14 cellular contexts compared by ENCODE assay signal in genomic region chr14:65303902-65304222, GRCh38.
DNase-seq lines count a peak whose midpoint lies in the region; ATAC-seq, FAIRE-seq and TF ChIP-seq lines count a peak whose summit lies in the region.
"Had no signal": no experiment of that assay in that cellular context is flagged by ENCODE, and none has a peak within 500 bp of the region (broad histone marks: within the 10 kb centered on the region; RNA-seq: fewer than 3 reads in every experiment).

No MANE protein-coding gene starts in this region.

- H3K9me3 ChIP-seq in BLaER1 (no peaks in the 10 kb centered on the region), RWPE2 (ENCODE audit: severe bottlenecking) (no peaks in the 10 kb centered on the region), kidney (ENCODE audit: control insufficient read depth in 1 of 2, low read length in 2 of 2) (no peaks in the 10 kb centered on the region)
- H3K9me3 ChIP-seq: sigmoid colon, testis had no signal

- TF ChIP-seq CTCF in GM06990 (IDR thresholded peaks at IDR 0.05; ENCODE audit: insufficient read depth, low read length, poor library complexity, severe bottlenecking) (no peak), RWPE2 (IDR thresholded peaks at IDR 0.05; ENCODE audit: poor library complexity, severe bottlenecking) (no peak), foreskin keratinocyte (conservative IDR thresholded peaks at IDR 0.05) (no peak), kidney (IDR thresholded peaks at IDR 0.05; ENCODE audit: borderline replicate concordance, extremely low read depth, insufficient read depth) (no peak)

- DNase-seq in GM06990 (ENCODE audit: extremely low read depth, insufficient read length) (peak; percentile 72), RWPE2 (ENCODE audit: low spot score) (no peak), foreskin keratinocyte (no peak), left cardiac atrium (no peak), 8988T (no peak), kidney (no peak)
- no peak for DNase-seq in stimulated activated CD4-positive, alpha-beta T cell treated with anti-CD3 and anti-CD28 coated beads, Interleukin-2, amount 100 ng/mL, for 48 hours
- DNase-seq: anterior cingulate cortex; CD4-positive, CD25-positive, alpha-beta regulatory T cell; NCI-H187 treated with DMSO at 0.1 percent for 48 hours; sigmoid colon; testis had no signal

- H3K27ac ChIP-seq in BLaER1 (0 out of 2 replicates have a peak overlapping the region, but pooled peaks have one; percentile 1), RWPE2 (ENCODE audit: poor library complexity, severe bottlenecking) (peak overlapping the region; percentile 69), foreskin keratinocyte (peak overlapping the region; percentile 78), kidney (ENCODE audit: low read depth in 2 of 2, low read length in 2 of 2) (no peak overlapping the region)
- H3K27ac ChIP-seq: sigmoid colon, testis had no signal

- H3K4me1 ChIP-seq in BLaER1 (0 out of 2 replicates have a peak, but pooled peaks cover 6% of the 10 kb centered on the region), RWPE2 (ENCODE audit: insufficient read depth, poor library complexity, severe bottlenecking) (peaks cover 20% of the 10 kb centered on the region), foreskin keratinocyte (peaks cover 13% of the 10 kb centered on the region), kidney (ENCODE audit: control insufficient read depth in 1 of 2, insufficient read depth in 1 of 2, low read depth in 1 of 2, low read length in 2 of 2) (no peaks in the 10 kb centered on the region)
- H3K4me1 ChIP-seq: sigmoid colon had no signal

- no peak overlapping the region for H3K4me3 ChIP-seq in BLaER1
- H3K4me3 ChIP-seq in GM06990 (replicated peaks; ENCODE audit: low read depth, low read length) = no peak overlapping the region; the same call in 1 of the 2 replicates
- H3K4me3 ChIP-seq in RWPE2 (ENCODE audit: severe bottlenecking) = no peak overlapping the region
- no peak overlapping the region for H3K4me3 ChIP-seq in kidney (ENCODE audit: low read length in 2 of 2)
- H3K4me3 ChIP-seq: K562, sigmoid colon, testis had no signal

- FAIRE-seq in kidney (lab: Jason Lieb, UNC) = no peak
- FAIRE-seq: K562 had no signal

- no peaks in the 10 kb centered on the region for H3K36me3 ChIP-seq in BLaER1
- H3K36me3 ChIP-seq in GM06990 (ENCODE audit: control insufficient read depth, insufficient read depth, low read length) = no peaks in the 10 kb centered on the region
- no peaks in the 10 kb centered on the region for H3K36me3 ChIP-seq in RWPE2 (ENCODE audit: low read depth)
- H3K36me3 ChIP-seq in kidney (ENCODE audit: control insufficient read depth in 1 of 2, insufficient read depth in 2 of 2, low read length in 2 of 2) = no peaks in the 10 kb centered on the region
- H3K36me3 ChIP-seq: sigmoid colon had no signal

- intact Hi-C loops in left cardiac atrium (cut with DNase I) = no loop called here
- intact Hi-C loops in kidney (cut with DNase I) = no loop called here

- no peaks in the 10 kb centered on the region for H4K20me1 ChIP-seq in BLaER1

- no peaks in the 10 kb centered on the region for H3K27me3 ChIP-seq in BLaER1
- H3K27me3 ChIP-seq in GM06990 (replicated peaks; ENCODE audit: control insufficient read depth, insufficient read depth, low read length) = no peaks in the 10 kb centered on the region
- no peaks in the 10 kb centered on the region for H3K27me3 ChIP-seq in RWPE2 (ENCODE audit: insufficient read depth, poor library complexity, severe bottlenecking)
- H3K27me3 ChIP-seq in foreskin keratinocyte = no peaks in the 10 kb centered on the region
- H3K27me3 ChIP-seq: sigmoid colon, testis had no signal

- H3K9ac ChIP-seq in BLaER1 (no peak overlapping the region), kidney (ENCODE audit: low read length in 2 of 2) (no peak overlapping the region)

- ATAC-seq in RWPE2 (ENCODE audit: low read depth) (peak; percentile 17), foreskin keratinocyte (peak; percentile 20), left cardiac atrium (no peak)
- ATAC-seq: K562 had no signal

- no peak overlapping the region for H3K4me2 ChIP-seq in BLaER1

Comparison
In these comparisons a context has a peak if more than half of its experiments do, and no peak if none do; other contexts are left out.
1. H3K27ac ChIP-seq: peak in BLaER1 (single experiment), RWPE2 (single experiment) and foreskin keratinocyte (single experiment); none in kidney (0 of 2).
2. ATAC-seq: peak in RWPE2 (single experiment) and foreskin keratinocyte (single experiment); none in left cardiac atrium (0 of 2).